In genomic region chr14:25753130-25753529, GRCh38 we compare ENCODE assay signal across 9 cellular contexts.
"Had no signal": no experiment of that assay in that cellular context is flagged by ENCODE, and none has a peak within 500 bp of the region (broad histone marks: within the 10 kb centered on the region; RNA-seq: fewer than 3 reads in every experiment).

No MANE protein-coding gene starts in this region.

- H3K9me3 ChIP-seq: HAP-1 had no signal

- ATAC-seq: HCT116, K562 had no signal

- H3K4me3 ChIP-seq: HAP-1, K562 had no signal

- H3K36me3 ChIP-seq: HAP-1 had no signal

- H3K4me1 ChIP-seq: HAP-1 had no signal

- H3K27ac Mint-ChIP-seq: HFFc6 had no signal

- FAIRE-seq: HTR-8/SVneo, K562 had no signal

- DNase-seq: GOT3, H7, HFFc6, IMR-90, KG1 had no signal

- H3K4me3 Mint-ChIP-seq: HFFc6 had no signal
